1 cellular context compared by ENCODE assay signal in the genomic region with DNA sequence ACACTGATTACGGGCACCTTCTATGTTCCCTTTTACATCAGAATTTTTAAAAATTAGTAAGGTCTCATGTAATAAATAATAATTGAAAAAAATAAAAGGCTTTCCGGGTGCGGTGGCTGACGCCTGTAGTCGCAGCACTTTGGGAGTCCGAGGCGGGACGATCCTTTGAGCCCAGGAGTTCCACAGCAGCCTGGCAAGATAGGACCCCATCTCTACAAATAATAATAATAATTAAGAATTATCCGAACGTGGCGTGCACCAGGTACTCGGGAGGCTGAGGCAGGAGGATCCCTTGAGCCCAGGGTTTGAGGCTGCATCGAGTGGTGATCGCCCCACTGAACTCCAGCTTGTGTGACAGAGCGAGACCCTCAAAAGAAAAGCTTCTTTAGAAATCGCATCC.
TF ChIP-seq lines count a peak whose summit lies in the region.

No MANE protein-coding gene starts in this region.

TF ChIP-seq in HCT116, 20 proteins besides CTCF, POLR2A, EP300 and RAD21 (continued from another document):
- no peak for TF ChIP-seq ATF3 (IDR thresholded peaks at IDR 0.05)
- TF ChIP-seq TCF7L2 (IDR thresholded peaks at IDR 0.05; ENCODE audit: borderline replicate concordance, extremely low read depth, insufficient read depth, insufficient read length), result no peak
- no peak for TF ChIP-seq CBX3 (IDR thresholded peaks at IDR 0.05; ENCODE audit: low read depth)
